In genomic region chr15:38528279-38528678, GRCh38 we compare ENCODE assay signal across 13 cellular contexts. TPM values are rescaled to one million over a fixed set of nuclear protein-coding genes. Genes with fewer than 3 reads are reported as not detected.
DNase-seq lines count a peak whose midpoint lies in the region; ATAC-seq and TF ChIP-seq lines count a peak whose summit lies in the region.
"Had no signal": no experiment of that assay in that cellular context is flagged by ENCODE, and none has a peak within 500 bp of the region (broad histone marks: within the 10 kb centered on the region; RNA-seq: fewer than 3 reads in every experiment).

No MANE protein-coding gene starts in this region.

- H3K9ac ChIP-seq in GM23248: no peak overlapping the region

- no peaks in the 10 kb centered on the region for H3K79me2 ChIP-seq in GM23248 (ENCODE audit: insufficient read depth)

- no peak overlapping the region for H3K4me3 Mint-ChIP-seq in activated naive CD8-positive, alpha-beta T cell treated with anti-CD3 and anti-CD28 coated beads, Interleukin-2, amount 50 U/mL, for 24 hours
- H3K4me3 Mint-ChIP-seq: H9 had no signal

- in situ Hi-C loops in GM23248 (cut with MboI): no loop called here

- no peaks in the 10 kb centered on the region for H3K27me3 Mint-ChIP-seq in activated naive CD8-positive, alpha-beta T cell treated with anti-CD3 and anti-CD28 coated beads, Interleukin-2, amount 50 U/mL, for 24 hours

- 49 to 72% methylated on average over 1 of the region's 1 CpG for WGBS in GM23248 (ENCODE audit: low coverage in 1 of 2, low lambda C conversion rate in 2 of 2, missing lambda C conversion rate in 2 of 2), 2 experiments

- peak overlapping the region; percentile 76 for H3K27ac Mint-ChIP-seq in activated naive CD8-positive, alpha-beta T cell treated with anti-CD3 and anti-CD28 coated beads, Interleukin-2, amount 50 U/mL, for 24 hours
- H3K27ac Mint-ChIP-seq: H9 had no signal

- H3K4me1 ChIP-seq in GM23248 (ENCODE audit: insufficient read depth): peaks cover 51% of the 10 kb centered on the region
- H3K4me1 ChIP-seq in upper lobe of right lung: no peaks in the 10 kb centered on the region

- CTCF ChIA-PET in BJ (lab: Yijun Ruan, JAX): no interaction called here

- H3K4me3 ChIP-seq in BJ (ENCODE audit: low read depth, low read length) (no peak overlapping the region), GM23248 (no peak overlapping the region), upper lobe of right lung (no peak overlapping the region)

- peaks cover 95% of the 10 kb centered on the region for H3K4me1 Mint-ChIP-seq in activated naive CD8-positive, alpha-beta T cell treated with anti-CD3 and anti-CD28 coated beads, Interleukin-2, amount 50 U/mL, for 24 hours
- H3K4me1 Mint-ChIP-seq: H9 had no signal

- ATAC-seq in activated naive CD8-positive, alpha-beta T cell treated with anti-CD3 and anti-CD28 coated beads, Interleukin-2, amount 50 U/mL, for 24 hours: no peak
- ATAC-seq in upper lobe of right lung: no peak
- ATAC-seq: left lobe of liver had no signal

- TF ChIP-seq CTCF in BJ (IDR thresholded peaks at IDR 0.05; ENCODE audit: insufficient read depth, low read depth, low read length): no peak
- TF ChIP-seq CTCF in upper lobe of right lung (IDR thresholded peaks at IDR 0.05): no peak

- H3K27me3 ChIP-seq in BJ (ENCODE audit: control insufficient read depth, insufficient read depth, low read length) (no peaks in the 10 kb centered on the region), GM23248 (replicated peaks; ENCODE audit: insufficient read depth) (no peaks in the 10 kb centered on the region), upper lobe of right lung (no peaks in the 10 kb centered on the region)

- no peaks in the 10 kb centered on the region for H4K20me1 ChIP-seq in GM23248 (ENCODE audit: insufficient read depth)

- H3F3A ChIP-seq in GM23248 (ENCODE audit: insufficient read depth): peaks cover 31% of the 10 kb centered on the region

- H3K36me3 Mint-ChIP-seq in activated naive CD8-positive, alpha-beta T cell treated with anti-CD3 and anti-CD28 coated beads, Interleukin-2, amount 50 U/mL, for 24 hours (ENCODE audit: low read depth): peaks cover 70% of the 10 kb centered on the region

- intact Hi-C loops in upper lobe of right lung (cut with DNase I): no loop called here

- no peak overlapping the region for H2AFZ ChIP-seq in GM23248

- H3K9me3 Mint-ChIP-seq in activated naive CD8-positive, alpha-beta T cell treated with anti-CD3 and anti-CD28 coated beads, Interleukin-2, amount 50 U/mL, for 24 hours: peaks cover 7% of the 10 kb centered on the region
- H3K9me3 Mint-ChIP-seq: H9 had no signal

- POLR2A ChIA-PET in BJ (lab: Charles Lee): interaction anchor here (0.8 kb wide), 1 partner anchor 31 kb away, joined by 3 read pairs; no protein-coding TSS in a partner anchor

- no peaks in the 10 kb centered on the region for H3K9me3 ChIP-seq in GM23248 (ENCODE audit: low read depth)
- no peaks in the 10 kb centered on the region for H3K9me3 ChIP-seq in upper lobe of right lung

- peaks cover 10% of the 10 kb centered on the region; the same call in 1 of the 2 replicates for H3K9me2 ChIP-seq in GM23248 (ENCODE audit: insufficient read depth)

- H3K4me2 ChIP-seq in GM23248 (ENCODE audit: unreplicated experiment): peak overlapping the region; percentile 57

- 0 out of 2 replicates have a peak overlapping the region, but pooled peaks have one; percentile 23 for H3K27ac ChIP-seq in GM23248
- H3K27ac ChIP-seq in upper lobe of right lung: no peak overlapping the region

- no peaks in the 10 kb centered on the region for H3K36me3 ChIP-seq in BJ (ENCODE audit: control insufficient read depth, insufficient read depth, low read length)
- no peaks in the 10 kb centered on the region for H3K36me3 ChIP-seq in GM23248 (ENCODE audit: low read depth)
- H3K36me3 ChIP-seq in upper lobe of right lung: no peaks in the 10 kb centered on the region

- peak; percentile 48 for DNase-seq in BJ (ENCODE audit: low read depth)
- peak; percentile 90 for DNase-seq in GM23248
- no peak for DNase-seq in activated naive CD8-positive, alpha-beta T cell treated with anti-CD3 and anti-CD28 coated beads, Interleukin-2, amount 50 U/mL, for 24 hours
- peak; percentile 55 for DNase-seq in kidney glomerular epithelial cell (lab: John Stamatoyannopoulos, UW)
- no peak for DNase-seq in pons (ENCODE audit: low spot score)
- no peak for DNase-seq in NCI-H345 (lab: John Stamatoyannopoulos, UW)
- no peak for DNase-seq in upper lobe of right lung
- DNase-seq: activated CD4-positive, CD25-positive, alpha-beta regulatory T cell treated with anti-CD3 and anti-CD28 coated beads, Interleukin-2, amount 50 U/mL, for 72 hours; effector CD4-positive, alpha-beta T cell; GF-D8; H9; MV-4-11 had no signal

RNA-seq across cellular contexts. Expression of gene RASGRP1, which starts 36.3 kb away (rescaled TPM):
- polyA plus RNA-seq in BJ (2011; rRNA removed): 4.2 and 4.3 TPM in 2 replicates
- 5.5 and 5.8 TPM in 2 replicates for polyA minus RNA-seq in BJ (2011; rRNA and poly(A)+ RNA removed)
- 1.5 and 3.0 TPM in 2 replicates for total RNA-seq in GM23248 (2014; rRNA removed; shearing (Covaris generic))
- 0.58 and 0.96 TPM in 2 replicates for polyA plus RNA-seq in GM23248 (2016; fragmentation: Nextera tagmentation; extraction: Ambion mirVana)
- total RNA-seq in upper lobe of right lung: 9.4 TPM

Comparison
In these comparisons a context has a peak if more than half of its experiments do, and no peak if none do; other contexts are left out.
1. DNase-seq: peak in BJ (single experiment), GM23248 (single experiment) and kidney glomerular epithelial cell (single experiment); none in activated naive CD8-positive, alpha-beta T cell treated with anti-CD3 and anti-CD28 coated beads, Interleukin-2, amount 50 U/mL, for 24 hours (single experiment), pons (single experiment), NCI-H345 (single experiment) and upper lobe of right lung (single experiment).